9 cellular contexts compared by ENCODE assay signal in the genomic region with DNA sequence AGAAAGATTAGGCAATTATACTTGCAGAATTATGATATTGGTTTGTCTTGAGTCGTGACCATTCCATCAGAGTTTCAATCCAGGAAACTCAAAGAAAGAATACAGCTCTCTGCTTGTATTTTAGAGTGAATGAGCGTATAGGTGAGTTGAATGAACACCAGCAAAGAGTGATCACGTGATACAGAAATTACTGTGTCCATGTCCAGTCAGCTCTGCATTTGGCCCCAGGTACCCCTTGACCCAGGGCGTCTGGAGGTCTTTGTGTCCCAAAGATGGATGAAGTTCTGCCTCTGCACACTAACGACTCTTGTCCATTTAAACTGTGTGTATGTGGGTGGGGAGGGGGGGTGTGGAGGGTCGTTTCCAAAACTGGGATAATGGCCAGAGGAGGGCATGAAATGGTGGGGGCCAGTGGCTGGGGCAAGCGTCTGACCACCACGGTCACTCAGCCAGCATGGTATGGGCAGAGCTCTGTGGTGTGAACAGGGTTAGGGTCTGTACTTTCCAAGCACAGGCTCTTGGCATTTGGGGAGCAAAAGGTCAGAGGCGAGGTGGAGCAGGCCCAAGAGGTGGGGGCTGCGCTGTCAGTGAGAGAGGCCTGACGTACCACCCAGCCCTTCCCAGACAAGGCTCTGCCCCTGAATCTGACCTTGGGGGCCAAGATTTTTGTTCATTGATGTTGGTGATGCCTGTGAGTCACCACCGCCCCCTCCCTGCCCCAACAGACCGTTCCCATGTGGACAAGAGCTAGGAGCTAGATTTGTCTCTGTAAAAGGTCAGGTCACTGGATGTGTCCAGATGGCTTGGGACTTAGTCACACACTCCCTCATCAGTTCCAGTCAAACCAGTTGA. TPM values are rescaled to one million over a fixed set of nuclear protein-coding genes. Genes with fewer than 3 reads are reported as not detected.
DNase-seq lines count a peak whose midpoint lies in the region; ATAC-seq and TF ChIP-seq lines count a peak whose summit lies in the region.
"Had no signal": no experiment of that assay in that cellular context is flagged by ENCODE, and none has a peak within 500 bp of the region (broad histone marks: within the 10 kb centered on the region; RNA-seq: fewer than 3 reads in every experiment).

No MANE protein-coding gene starts in this region.

- TF ChIP-seq CTCF in endothelial cell (IDR thresholded peaks at IDR 0.05; ENCODE audit: unreplicated experiment) (no peak), neutrophil (IDR thresholded peaks at IDR 0.05) (no peak)

- ATAC-seq in HG03571 (IDR thresholded peaks at IDR 0.05; ENCODE audit: unreplicated experiment), result no peak
- ATAC-seq in GM21360 (IDR thresholded peaks at IDR 0.05; ENCODE audit: unreplicated experiment), result no peak

- H3K9ac ChIP-seq in BLaER1, result no peak overlapping the region

- H3K4me2 ChIP-seq in BLaER1, result peak overlapping the region; percentile 99

- no peaks in the 10 kb centered on the region for H3K9me3 Mint-ChIP-seq in endothelial cell (ENCODE audit: unreplicated experiment)

- H3K4me1 ChIP-seq in BLaER1 (peaks cover 40% of the 10 kb centered on the region), neutrophil (ENCODE audit: control insufficient read depth in 1 of 2, insufficient read depth in 1 of 2, low read depth in 1 of 2, low read length in 1 of 2) (peaks cover 24 to 27% of the 10 kb centered on the region in 2 experiments)

- H3K27ac ChIP-seq in BLaER1 (no peak overlapping the region), neutrophil (no peak overlapping the region)

- peaks cover 12% of the 10 kb centered on the region for H3K27me3 Mint-ChIP-seq in endothelial cell (ENCODE audit: unreplicated experiment)

- no peaks in the 10 kb centered on the region for H3K9me3 ChIP-seq in BLaER1
- H3K9me3 ChIP-seq in MG63, result no peaks in the 10 kb centered on the region
- H3K9me3 ChIP-seq in neutrophil, result no peaks in the 10 kb centered on the region

- H3K4me3 Mint-ChIP-seq in endothelial cell (ENCODE audit: unreplicated experiment), result peak overlapping the region; percentile 88

- peaks cover 29% of the 10 kb centered on the region for H3K36me3 Mint-ChIP-seq in endothelial cell (ENCODE audit: low read depth, unreplicated experiment)

- H3K4me3 ChIP-seq in BLaER1, result peak overlapping the region; percentile 78
- H3K4me3 ChIP-seq in MG63, result peak overlapping the region; percentile 50; the same call in 1 of the 2 replicates
- H3K4me3 ChIP-seq in neutrophil (ENCODE audit: low read depth in 1 of 2, low read length in 1 of 2), result peak overlapping the region; percentile 76 to 88

- H3K27ac Mint-ChIP-seq in endothelial cell (ENCODE audit: unreplicated experiment), result no peak overlapping the region

- DNase-seq in MG63 (peak; percentile 79), endothelial cell (ENCODE audit: low spot score) (no peak), NCI-H226 (no peak), NCI-H2081 (lab: John Stamatoyannopoulos, UW) (no peak)
- DNase-seq: SHP77 treated with DMSO at 0.1 percent for 48 hours had no signal

- H4K20me1 ChIP-seq in BLaER1, result no peaks in the 10 kb centered on the region

- H3K4me1 Mint-ChIP-seq in endothelial cell (ENCODE audit: unreplicated experiment), result peaks cover 58% of the 10 kb centered on the region

- no peaks in the 10 kb centered on the region for H3K36me3 ChIP-seq in BLaER1
- no peaks in the 10 kb centered on the region for H3K36me3 ChIP-seq in MG63
- no peaks in the 10 kb centered on the region for H3K36me3 ChIP-seq in neutrophil

- H3K27me3 ChIP-seq in BLaER1 (peaks cover 30% of the 10 kb centered on the region), MG63 (no peaks in the 10 kb centered on the region), neutrophil (peaks cover 8% of the 10 kb centered on the region)

RNA-seq across cellular contexts. Expression of gene PTPRE, which starts 1.4 kb away (rescaled TPM):
- 0.86 and 1.3 TPM in 2 replicates for total RNA-seq in MG63 (2014; rRNA removed; shearing (Covaris generic); ENCODE audit: low replicate concordance)
- 117 TPM for total RNA-seq in endothelial cell (ENCODE audit: unreplicated experiment)

RNA-seq across cellular contexts. Expression of gene CLRN3, which starts 15.6 kb away (rescaled TPM):
- total RNA-seq in MG63 (2014; rRNA removed; shearing (Covaris generic); ENCODE audit: low replicate concordance), result not detected in 2 replicates
- 0.31 TPM for total RNA-seq in endothelial cell (ENCODE audit: unreplicated experiment)

Comparison
In these comparisons a context has a peak if more than half of its experiments do, and no peak if none do; other contexts are left out.
1. RNA of gene PTPRE, which starts 1.4 kb away (total RNA-seq): 117 TPM in endothelial cell (single experiment); 0.86 to 1.3 TPM in MG63; every median in the first group is over 10 times any median in the second.
2. Peak in every context shown above with its lines, with median percentiles within 50 percentile points of each other: H3K4me3 ChIP-seq.